ENCODE assay signal across 15 cellular contexts in the genomic region with DNA sequence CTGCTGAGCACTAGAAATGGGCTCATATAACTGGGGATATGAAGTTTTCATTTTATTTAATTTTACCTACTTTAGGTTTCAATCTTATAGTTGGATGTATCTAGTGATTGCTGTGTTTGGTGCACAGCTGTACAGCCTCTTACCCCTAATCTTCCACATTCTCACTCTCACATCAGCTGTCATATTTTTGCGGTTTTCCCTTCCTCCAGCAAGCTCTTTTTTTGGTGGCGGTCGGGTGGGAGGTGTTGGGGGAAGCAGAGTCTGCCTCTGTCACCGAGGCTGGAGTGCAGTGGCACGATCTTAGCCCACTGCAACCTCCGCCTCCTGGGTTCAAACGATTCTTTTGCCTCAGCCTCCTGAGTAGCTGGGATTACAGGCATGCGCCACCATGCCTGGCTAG.
"Had no signal": no experiment of that assay in that cellular context is flagged by ENCODE, and none has a peak within 500 bp of the region (broad histone marks: within the 10 kb centered on the region; RNA-seq: fewer than 3 reads in every experiment).

No MANE protein-coding gene starts in this region.

- H3K4me3 ChIP-seq: esophagus muscularis mucosa, gastrocnemius medialis, heart right ventricle, ovary, smooth muscle cell had no signal

- H3K27ac ChIP-seq: esophagus muscularis mucosa, gastrocnemius medialis, heart right ventricle, ovary had no signal

- H3K27me3 ChIP-seq: gastrocnemius medialis, ovary had no signal

- ATAC-seq: gastrocnemius medialis, heart right ventricle, left lobe of liver, natural killer cell, right cardiac atrium had no signal

- H3K4me2 ChIP-seq: smooth muscle cell had no signal

- DNase-seq: effector memory CD4-positive, alpha-beta T cell; gastrocnemius medialis; heart right ventricle; hypothalamus; mammary epithelial cell; natural killer cell; nucleus accumbens; ovary; right cardiac atrium; stimulated activated CD4-positive, alpha-beta T cell treated with anti-CD3 and anti-CD28 coated beads, Interleukin-2, amount 100 ng/mL, for 48 hours; stimulated activated naive CD4-positive, alpha-beta T cell treated with Interleukin-2 at 50 U/mL for 16 hours; trophoblast cell had no signal

- H3K4me1 ChIP-seq: esophagus muscularis mucosa, gastrocnemius medialis, heart right ventricle had no signal

- H3K9me3 ChIP-seq: esophagus muscularis mucosa, gastrocnemius medialis, heart right ventricle, ovary had no signal

- H3K36me3 ChIP-seq: esophagus muscularis mucosa, gastrocnemius medialis, heart right ventricle, ovary had no signal
